In the genomic region with DNA sequence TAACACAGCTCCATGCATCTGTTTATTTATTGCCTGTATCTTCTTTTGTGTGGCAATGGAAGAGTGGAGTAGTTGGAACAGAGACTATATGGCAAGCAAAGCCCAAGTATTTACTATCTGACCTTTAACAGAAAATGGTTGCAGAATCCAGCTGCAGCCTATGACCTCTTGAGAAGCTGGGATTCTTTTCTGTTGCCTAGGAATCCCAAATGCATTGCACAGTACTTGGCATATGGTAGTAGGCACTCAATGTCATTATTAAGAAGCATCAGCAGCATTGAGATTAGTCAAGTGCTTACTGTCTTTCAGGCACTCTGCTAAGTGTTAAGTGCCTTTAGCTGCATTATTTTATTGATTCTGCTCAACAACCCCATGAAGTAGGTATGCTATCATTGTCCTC, we compare ENCODE assay signal across 18 cellular contexts.
"Had no signal": no experiment of that assay in that cellular context is flagged by ENCODE, and none has a peak within 500 bp of the region (broad histone marks: within the 10 kb centered on the region; RNA-seq: fewer than 3 reads in every experiment).

No MANE protein-coding gene starts in this region.

- DNase-seq: activated CD4-positive, alpha-beta memory T cell treated with anti-CD3 and anti-CD28 coated beads, Interleukin-2, amount 10 ng/mL, durations not matched to agents 7 days and 5 days; activated CD4-positive, alpha-beta T cell treated with anti-CD3 and anti-CD28 coated beads, Interleukin-2, amount 10 ng/mL, durations not matched to agents 24 days and 14 days; activated effector memory CD4-positive, alpha-beta T cell treated with anti-CD3 and anti-CD28 coated beads, Interleukin-2, amount 50 U/mL, for 16 hours; activated naive CD4-positive, alpha-beta T cell treated with anti-CD3 and anti-CD28 coated beads, Interleukin-2, amount 10 ng/mL, durations not matched to agents 7 days and 5 days; activated naive CD8-positive, alpha-beta T cell treated with anti-CD3 and anti-CD28 coated beads, Interleukin-2, amount 50 U/mL, for 24 hours; anterior cingulate cortex; body of pancreas; foreskin fibroblast; lower lobe of right lung; mesendoderm; mucosa of descending colon; occipital lobe; small intestine; stimulated activated CD4-positive, alpha-beta T cell treated with anti-CD3 and anti-CD28 coated beads, Interleukin-2, amount 100 ng/mL, for 24 hours; stimulated activated naive CD8-positive, alpha-beta T cell treated with anti-CD3 and anti-CD28 coated beads, Interleukin-15, amount 100 ng/mL, for 72 hours had no signal

- ATAC-seq: activated naive CD8-positive, alpha-beta T cell treated with anti-CD3 and anti-CD28 coated beads, Interleukin-2, amount 50 U/mL, for 24 hours; body of pancreas; left lobe of liver; lower lobe of right lung; mucosa of descending colon; sciatic nerve; stimulated activated effector memory CD8-positive, alpha-beta T cell treated with anti-CD3 and anti-CD28 coated beads, Interleukin-12 subunit alpha, Interleukin-12 subunit beta, amount 100 ng/mL, for 72 hours; stimulated activated naive CD8-positive, alpha-beta T cell treated with anti-CD3 and anti-CD28 coated beads, Interleukin-15, amount 100 ng/mL, for 72 hours had no signal
